ENCODE assay signal across 1 cellular context in genomic region chr14:101463566-101464171, GRCh38.
TF ChIP-seq lines count a peak whose summit lies in the region.

No MANE protein-coding gene starts in this region.

TF ChIP-seq in HepG2, 621 proteins besides CTCF, POLR2A, EP300 and RAD21:
- TF ChIP-seq ZNF646 (CRISPR knock-in tag; IDR thresholded peaks at IDR 0.05): peak; percentile 73
- peak; percentile 12; the same call in 1 of the 2 replicates for TF ChIP-seq TRIM22 (IDR thresholded peaks at IDR 0.05)
- TF ChIP-seq SOX6 (IDR thresholded peaks at IDR 0.05): 0 out of 2 replicates have a peak, but pooled peaks have one; percentile 32
- TF ChIP-seq SOX6 (CRISPR knock-in tag; IDR thresholded peaks at IDR 0.05): no peak
- no peak for TF ChIP-seq ELF1 (CRISPR knock-in tag; IDR thresholded peaks at IDR 0.05)
- 0 out of 2 replicates have a peak, but pooled peaks have one; percentile 60 for TF ChIP-seq ATM (IDR thresholded peaks at IDR 0.05; ENCODE audit: borderline replicate concordance)
- 0 out of 2 replicates have a peak, but pooled peaks have one; percentile 28 for TF ChIP-seq IKZF1 (IDR thresholded peaks at IDR 0.05)
- TF ChIP-seq, protein P1, sequence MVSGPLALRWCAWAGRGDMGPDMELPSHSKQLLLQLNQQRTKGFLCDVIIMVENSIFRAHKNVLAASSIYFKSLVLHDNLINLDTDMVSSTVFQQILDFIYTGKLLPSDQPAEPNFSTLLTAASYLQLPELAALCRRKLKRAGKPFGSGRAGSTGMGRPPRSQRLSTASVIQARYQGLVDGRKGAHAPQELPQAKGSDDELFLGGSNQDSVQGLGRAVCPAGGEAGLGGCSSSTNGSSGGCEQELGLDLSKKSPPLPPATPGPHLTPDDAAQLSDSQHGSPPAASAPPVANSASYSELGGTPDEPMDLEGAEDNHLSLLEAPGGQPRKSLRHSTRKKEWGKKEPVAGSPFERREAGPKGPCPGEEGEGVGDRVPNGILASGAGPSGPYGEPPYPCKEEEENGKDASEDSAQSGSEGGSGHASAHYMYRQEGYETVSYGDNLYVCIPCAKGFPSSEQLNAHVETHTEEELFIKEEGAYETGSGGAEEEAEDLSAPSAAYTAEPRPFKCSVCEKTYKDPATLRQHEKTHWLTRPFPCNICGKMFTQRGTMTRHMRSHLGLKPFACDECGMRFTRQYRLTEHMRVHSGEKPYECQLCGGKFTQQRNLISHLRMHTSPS (CRISPR knock-in tag; IDR thresholded peaks at IDR 0.05; ENCODE audit: low read depth): no peak
- 0 out of 2 replicates have a peak, but pooled peaks have one; percentile 22 for TF ChIP-seq ATF7 (IDR thresholded peaks at IDR 0.05)
- TF ChIP-seq ATF7 (CRISPR knock-in tag; IDR thresholded peaks at IDR 0.05): no peak
